ENCODE assay signal across 9 cellular contexts in the genomic region with DNA sequence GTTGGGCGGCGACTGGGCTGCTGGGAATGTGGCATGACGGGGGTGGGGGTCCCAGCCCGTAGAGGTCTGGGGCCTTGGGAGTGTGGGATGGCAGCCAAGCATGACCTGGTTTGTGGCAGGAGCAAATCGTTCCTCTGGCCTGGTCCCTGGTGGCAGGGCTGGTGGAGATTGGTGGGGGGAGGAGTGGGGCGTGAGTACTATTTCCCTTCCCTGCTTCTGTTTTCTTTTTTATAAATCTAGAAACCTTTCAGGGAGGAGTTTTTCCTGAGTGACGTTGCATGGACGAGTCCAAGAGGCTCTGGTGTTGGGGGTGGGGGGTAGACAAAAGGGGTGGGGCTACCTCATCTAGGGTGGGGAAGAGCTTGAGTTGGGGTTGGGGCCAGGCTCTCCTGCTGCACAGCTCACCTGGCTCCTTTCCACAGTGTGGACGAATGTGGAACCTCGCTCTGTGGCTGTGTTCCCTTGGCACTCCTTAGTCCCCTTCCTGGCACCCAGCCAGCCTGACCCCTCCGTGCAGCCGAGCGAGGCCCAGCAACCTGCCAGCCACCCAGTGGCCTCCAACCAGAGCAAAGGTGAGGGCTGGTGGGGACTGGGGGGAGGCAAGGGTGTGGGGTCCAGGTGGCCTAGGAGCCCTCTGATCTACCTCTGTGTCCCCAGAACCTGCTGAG. TPM values are rescaled to one million over a fixed set of nuclear protein-coding genes. Genes with fewer than 3 reads are reported as not detected.
DNase-seq lines count a peak whose midpoint lies in the region; TF ChIP-seq lines count a peak whose summit lies in the region.
"Had no signal": no experiment of that assay in that cellular context is flagged by ENCODE, and none has a peak within 500 bp of the region (broad histone marks: within the 10 kb centered on the region; RNA-seq: fewer than 3 reads in every experiment).

No MANE protein-coding gene starts in this region.

- no peak for TF ChIP-seq POLR2A in esophagus muscularis mucosa (IDR thresholded peaks at IDR 0.05; ENCODE audit: low read depth)

- intact Hi-C loops in Caco-2 (cut with micrococcal nuclease; ENCODE audit: unreplicated experiment) (no loop called here), esophagus muscularis mucosa (cut with DNase I) (no loop called here), Calu3 (cut with micrococcal nuclease; ENCODE audit: unreplicated experiment) (loop anchor here (10.0 kb wide), 1 partner anchor 162 kb away; no protein-coding TSS in a partner anchor)

- BruUV-seq in Caco-2 (replicated peaks; lab: Mats Ljungman, UMichigan): no TSS peak
- BruUV-seq in Calu3 (replicated peaks; lab: Mats Ljungman, UMichigan): no TSS peak

- H3K27ac Mint-ChIP-seq in Caco-2 (ENCODE audit: unreplicated experiment): no peak overlapping the region
- H3K27ac Mint-ChIP-seq in Calu3 (ENCODE audit: unreplicated experiment): no peak overlapping the region

- H3K4me3 Mint-ChIP-seq in Caco-2 (ENCODE audit: unreplicated experiment) (peak overlapping the region; percentile 96), Calu3 (ENCODE audit: low read depth, unreplicated experiment) (no peak overlapping the region)

- H3K27me3 ChIP-seq in Caco-2 (replicated peaks; ENCODE audit: control insufficient read depth, insufficient read depth, low read length) (no peaks in the 10 kb centered on the region), esophagus muscularis mucosa (no peaks in the 10 kb centered on the region), trophoblast cell (ENCODE audit: insufficient read depth, low read length) (no peaks in the 10 kb centered on the region)

- H2BK120ac ChIP-seq in trophoblast cell (ENCODE audit: insufficient read depth, low read length, poor library complexity): no peak overlapping the region

- no peak overlapping the region for H2BK12ac ChIP-seq in trophoblast cell (ENCODE audit: low read length)

- 23% methylated on average over 8 of the region's 13 CpGs for WGBS in esophagus muscularis mucosa
- WGBS in trophoblast cell (ENCODE audit: extremely low coverage, insufficient coverage, insufficient read length): no CpG with 5 or more reads among the region's 13 CpGs

- H2AK5ac ChIP-seq in trophoblast cell (ENCODE audit: low read length): no peak overlapping the region

- H4K8ac ChIP-seq in trophoblast cell (ENCODE audit: low read depth, low read length): no peak overlapping the region

- no peak overlapping the region for H3K9ac ChIP-seq in trophoblast cell (ENCODE audit: low read length)

- no peak overlapping the region for H3K14ac ChIP-seq in trophoblast cell (ENCODE audit: low read length)

- TF ChIP-seq CTCF in Caco-2 (IDR thresholded peaks at IDR 0.05; ENCODE audit: insufficient read depth in 1 of 2, low read depth in 1 of 2, low read length in 1 of 2, severe bottlenecking in 1 of 2, unreplicated experiment in 1 of 2) (no peak), esophagus muscularis mucosa (IDR thresholded peaks at IDR 0.05) (no peak), Calu3 (IDR thresholded peaks at IDR 0.05; ENCODE audit: unreplicated experiment) (no peak)

- H2AFZ ChIP-seq in trophoblast cell (ENCODE audit: insufficient read depth, low read length, poor library complexity): no peak overlapping the region

- CTCF ChIA-PET in Caco-2 (lab: Charles Lee) (no interaction called here), Calu3 (lab: Charles Lee) (no interaction called here)

- no peak overlapping the region for H4K91ac ChIP-seq in trophoblast cell (ENCODE audit: low read depth, low read length)

- no peaks in the 10 kb centered on the region for H3K9me3 Mint-ChIP-seq in Caco-2 (ENCODE audit: unreplicated experiment)
- no peaks in the 10 kb centered on the region for H3K9me3 Mint-ChIP-seq in Calu3 (ENCODE audit: low read depth, unreplicated experiment)

- peaks cover 19% of the 10 kb centered on the region for H3K4me1 Mint-ChIP-seq in Caco-2 (ENCODE audit: low read depth, unreplicated experiment)
- peaks cover 14% of the 10 kb centered on the region for H3K4me1 Mint-ChIP-seq in Calu3 (ENCODE audit: low read depth, unreplicated experiment)

- H3K18ac ChIP-seq in trophoblast cell (ENCODE audit: low read length): peak overlapping the region; percentile 41

- no peaks in the 10 kb centered on the region for H3K9me3 ChIP-seq in Caco-2
- H3K9me3 ChIP-seq in esophagus muscularis mucosa: no peaks in the 10 kb centered on the region
- peaks cover 4% of the 10 kb centered on the region for H3K9me3 ChIP-seq in trophoblast cell (ENCODE audit: insufficient read depth, low read depth, low read length)

- TF ChIP-seq EP300 in esophagus muscularis mucosa (IDR thresholded peaks at IDR 0.05): no peak

- no peak overlapping the region for H3K4ac ChIP-seq in trophoblast cell (ENCODE audit: low read depth, low read length)

- H3K4me2 ChIP-seq in trophoblast cell (ENCODE audit: low read length): no peak overlapping the region

- peak overlapping the region; percentile 32 for H4K12ac ChIP-seq in trophoblast cell (ENCODE audit: low read depth, low read length)

- H3K4me1 ChIP-seq in Caco-2: peaks cover 34% of the 10 kb centered on the region
- H3K4me1 ChIP-seq in esophagus muscularis mucosa: peaks cover 45 to 62% (median 51%) of the 10 kb centered on the region in 4 donors
- peaks cover 31 to 35% of the 10 kb centered on the region in 2 experiments for H3K4me1 ChIP-seq in trophoblast cell (ENCODE audit: control insufficient read depth in 1 of 2, insufficient read depth in 2 of 2, low read length in 2 of 2)

- H3K23ac ChIP-seq in trophoblast cell (ENCODE audit: low read length): no peak overlapping the region

- H3K36me3 ChIP-seq in Caco-2 (ENCODE audit: control insufficient read depth, insufficient read depth, low read length) (peaks cover 1% of the 10 kb centered on the region; the same call in 1 of the 2 replicates), esophagus muscularis mucosa (peaks cover 36 to 48% (median 47%) of the 10 kb centered on the region in 4 donors), trophoblast cell (ENCODE audit: control insufficient read depth in 1 of 2, insufficient read depth in 2 of 2, low read length in 2 of 2) (peaks cover 52 to 53% of the 10 kb centered on the region in 2 experiments)

- H3K36me3 Mint-ChIP-seq in Caco-2 (ENCODE audit: insufficient read depth, unreplicated experiment): peaks cover 32% of the 10 kb centered on the region
- H3K36me3 Mint-ChIP-seq in Calu3 (ENCODE audit: insufficient read depth, unreplicated experiment): peaks cover 49% of the 10 kb centered on the region

- DNase-seq in Caco-2 (no peak), OCI-M1 (lab: John Stamatoyannopoulos, UW) (peak; percentile 18), esophagus muscularis mucosa (ENCODE audit: extremely low spot score) (no peak), trophoblast cell (no peak), pons (ENCODE audit: low spot score) (no peak), Calu3 (no peak), mesenteric fat pad (ENCODE audit: low spot score) (no peak), activated gamma-delta T cell treated with Interleukin-2 at 50 U/mL for 16 hours (no peak)
- DNase-seq: NCI-H2029 had no signal

- H3K79me1 ChIP-seq in trophoblast cell (ENCODE audit: low read length): peaks cover 20% of the 10 kb centered on the region

- H3K27ac ChIP-seq in esophagus muscularis mucosa (replicated peaks in 1 of 4) (peak overlapping the region; percentile 87 to 98 (median 92)), trophoblast cell (ENCODE audit: low read depth, low read length) (no peak overlapping the region)

- peaks cover 11% of the 10 kb centered on the region for H3K79me2 ChIP-seq in trophoblast cell (ENCODE audit: control insufficient read depth, insufficient read depth, low read length, poor library complexity)

- H3K4me3 ChIP-seq in Caco-2 (ENCODE audit: low read depth, low read length) (no peak overlapping the region), esophagus muscularis mucosa (peak overlapping the region; percentile 63 to 93 (median 70)), trophoblast cell (ENCODE audit: low read depth, low read length) (no peak overlapping the region)

- H2BK5ac ChIP-seq in trophoblast cell (ENCODE audit: low read depth, low read length, poor library complexity): no peak overlapping the region

- H3K27me3 Mint-ChIP-seq in Caco-2 (ENCODE audit: insufficient read depth, unreplicated experiment) (no peaks in the 10 kb centered on the region), Calu3 (ENCODE audit: unreplicated experiment) (no peaks in the 10 kb centered on the region)

- POLR2A ChIA-PET in Caco-2 (lab: Charles Lee): no interaction called here

RNA-seq across cellular contexts. Expression of a gene that starts 15.4 kb away (rescaled TPM):
- total RNA-seq in Caco-2 (2022): 2.8 and 2.9 TPM in 2 replicates
- total RNA-seq in esophagus muscularis mucosa: under 1 TPM in 2 of 4 donors, not detected in 2; 0.17 to 0.50 TPM
- 1.4 TPM in 2 replicates for polyA plus RNA-seq in trophoblast cell (2013)
- total RNA-seq in Calu3 (2022): 1.7 and 2.4 TPM in 2 replicates
- not detected for total RNA-seq in mesenteric fat pad

RNA-seq across cellular contexts. Expression of a gene that starts 15.9 kb away (rescaled TPM):
- total RNA-seq in Caco-2 (2022): 94.0 and 103 TPM in 2 replicates
- total RNA-seq in esophagus muscularis mucosa: 1 to 10 TPM in 3 of 4 donors, under 1 TPM in 1; 0.83 to 8.6 (median 7.2) TPM
- polyA plus RNA-seq in trophoblast cell (2013): 57.4 and 59.4 TPM in 2 replicates
- 68.3 and 72.4 TPM in 2 replicates for total RNA-seq in Calu3 (2022)
- total RNA-seq in mesenteric fat pad: 5.2 TPM

RNA-seq across cellular contexts. Expression of a gene that starts 17.4 kb away (rescaled TPM):
- 44.8 and 47.8 TPM in 2 replicates for total RNA-seq in Caco-2 (2022)
- total RNA-seq in esophagus muscularis mucosa: 10 to 100 TPM; 37.8 to 74.2 (median 56.3) TPM
- 36.7 and 39.1 TPM in 2 replicates for polyA plus RNA-seq in trophoblast cell (2013)
- total RNA-seq in Calu3 (2022): 72.6 and 75.5 TPM in 2 replicates
- total RNA-seq in mesenteric fat pad: 57.9 TPM

RNA-seq across cellular contexts. Expression of a gene that starts 26.6 kb away (rescaled TPM):
- 2.2 and 2.5 TPM in 2 replicates for total RNA-seq in Caco-2 (2022)
- not detected for total RNA-seq in esophagus muscularis mucosa
- 0.04 and 0.07 TPM in 2 replicates for polyA plus RNA-seq in trophoblast cell (2013)
- 1.5 and 3.1 TPM in 2 replicates for total RNA-seq in Calu3 (2022)
- total RNA-seq in mesenteric fat pad: not detected

RNA-seq across cellular contexts. Expression of a gene that starts 31.6 kb away (rescaled TPM):
- total RNA-seq in Caco-2 (2022) (134 and 149 TPM in 2 replicates), esophagus muscularis mucosa (10 to 100 TPM; 16.6 to 38.8 (median 35.5) TPM), Calu3 (2022) (100 and 124 TPM in 2 replicates), mesenteric fat pad (55.5 TPM)
- 49.3 and 50.2 TPM in 2 replicates for polyA plus RNA-seq in trophoblast cell (2013)

Comparison
In these comparisons a context has a peak if more than half of its experiments do, and no peak if none do; other contexts are left out.
1. H3K4me3 ChIP-seq: peak in esophagus muscularis mucosa (4 of 4); none in Caco-2 (single experiment) and trophoblast cell (single experiment).